Comparison of ENCODE assay signal across 1 cellular context in the genomic region with DNA sequence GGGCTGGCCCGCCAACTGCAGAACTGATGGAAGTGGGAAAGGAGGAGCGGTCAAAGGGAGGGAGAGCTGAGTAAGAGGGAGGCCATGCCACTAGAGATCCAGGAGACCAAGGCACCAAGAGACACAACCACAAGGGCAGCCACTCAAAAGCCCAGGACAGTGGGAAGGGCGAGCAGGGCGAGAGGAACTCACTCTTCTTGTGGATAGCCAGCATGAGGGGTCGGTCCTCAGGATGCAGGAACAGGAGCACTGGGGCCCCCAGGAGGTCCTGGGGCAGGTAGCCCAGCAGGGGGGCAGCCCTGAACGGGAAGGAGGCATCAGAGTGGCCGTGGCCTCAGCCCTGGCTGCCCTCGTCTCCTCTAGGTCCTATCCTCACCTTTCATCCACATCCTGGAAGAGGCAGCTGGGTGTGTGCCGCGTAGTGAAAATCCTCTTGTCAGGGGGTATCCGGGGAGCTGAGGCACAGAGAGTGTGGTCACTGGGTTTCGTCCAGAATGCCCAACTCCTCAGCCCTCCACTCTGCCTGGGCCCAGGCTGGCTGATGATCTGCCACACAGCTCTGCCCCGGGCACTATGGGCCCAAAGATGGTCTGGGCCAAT.
TF ChIP-seq lines count a peak whose summit lies in the region.

No MANE protein-coding gene starts in this region.

TF ChIP-seq in H1, 55 proteins besides CTCF, POLR2A, EP300 and RAD21:
- TF ChIP-seq SP1 (IDR thresholded peaks at IDR 0.05; ENCODE audit: low read depth, low read length) (no peak), CTBP2 (IDR thresholded peaks at IDR 0.05; ENCODE audit: borderline replicate concordance, insufficient read depth, insufficient read length, low read length) (no peak), RFX5 (IDR thresholded peaks at IDR 0.05; ENCODE audit: borderline replicate concordance, low read depth, low read length) (no peak), HDAC6 (IDR thresholded peaks at IDR 0.05; ENCODE audit: low read depth, low read length) (no peak), JUND (IDR thresholded peaks at IDR 0.05; ENCODE audit: low read length) (no peak), KDM5A (IDR thresholded peaks at IDR 0.05; ENCODE audit: low read length) (no peak), GTF2F1 (IDR thresholded peaks at IDR 0.05; ENCODE audit: borderline replicate concordance, low read depth, low read length) (no peak), EGR1 (IDR thresholded peaks at IDR 0.05; ENCODE audit: borderline replicate concordance, low read depth, low read length) (no peak), ZNF274 (IDR thresholded peaks at IDR 0.05; ENCODE audit: borderline replicate concordance, extremely low read depth, low read length) (no peak), SUZ12 (IDR thresholded peaks at IDR 0.05; ENCODE audit: low read length) (no peak), TCF12 (IDR thresholded peaks at IDR 0.05; ENCODE audit: low read depth, low read length) (no peak), RBBP5 (IDR thresholded peaks at IDR 0.05; ENCODE audit: borderline replicate concordance, low read depth, low read length) (no peak)
- TF ChIP-seq, protein P1, sequence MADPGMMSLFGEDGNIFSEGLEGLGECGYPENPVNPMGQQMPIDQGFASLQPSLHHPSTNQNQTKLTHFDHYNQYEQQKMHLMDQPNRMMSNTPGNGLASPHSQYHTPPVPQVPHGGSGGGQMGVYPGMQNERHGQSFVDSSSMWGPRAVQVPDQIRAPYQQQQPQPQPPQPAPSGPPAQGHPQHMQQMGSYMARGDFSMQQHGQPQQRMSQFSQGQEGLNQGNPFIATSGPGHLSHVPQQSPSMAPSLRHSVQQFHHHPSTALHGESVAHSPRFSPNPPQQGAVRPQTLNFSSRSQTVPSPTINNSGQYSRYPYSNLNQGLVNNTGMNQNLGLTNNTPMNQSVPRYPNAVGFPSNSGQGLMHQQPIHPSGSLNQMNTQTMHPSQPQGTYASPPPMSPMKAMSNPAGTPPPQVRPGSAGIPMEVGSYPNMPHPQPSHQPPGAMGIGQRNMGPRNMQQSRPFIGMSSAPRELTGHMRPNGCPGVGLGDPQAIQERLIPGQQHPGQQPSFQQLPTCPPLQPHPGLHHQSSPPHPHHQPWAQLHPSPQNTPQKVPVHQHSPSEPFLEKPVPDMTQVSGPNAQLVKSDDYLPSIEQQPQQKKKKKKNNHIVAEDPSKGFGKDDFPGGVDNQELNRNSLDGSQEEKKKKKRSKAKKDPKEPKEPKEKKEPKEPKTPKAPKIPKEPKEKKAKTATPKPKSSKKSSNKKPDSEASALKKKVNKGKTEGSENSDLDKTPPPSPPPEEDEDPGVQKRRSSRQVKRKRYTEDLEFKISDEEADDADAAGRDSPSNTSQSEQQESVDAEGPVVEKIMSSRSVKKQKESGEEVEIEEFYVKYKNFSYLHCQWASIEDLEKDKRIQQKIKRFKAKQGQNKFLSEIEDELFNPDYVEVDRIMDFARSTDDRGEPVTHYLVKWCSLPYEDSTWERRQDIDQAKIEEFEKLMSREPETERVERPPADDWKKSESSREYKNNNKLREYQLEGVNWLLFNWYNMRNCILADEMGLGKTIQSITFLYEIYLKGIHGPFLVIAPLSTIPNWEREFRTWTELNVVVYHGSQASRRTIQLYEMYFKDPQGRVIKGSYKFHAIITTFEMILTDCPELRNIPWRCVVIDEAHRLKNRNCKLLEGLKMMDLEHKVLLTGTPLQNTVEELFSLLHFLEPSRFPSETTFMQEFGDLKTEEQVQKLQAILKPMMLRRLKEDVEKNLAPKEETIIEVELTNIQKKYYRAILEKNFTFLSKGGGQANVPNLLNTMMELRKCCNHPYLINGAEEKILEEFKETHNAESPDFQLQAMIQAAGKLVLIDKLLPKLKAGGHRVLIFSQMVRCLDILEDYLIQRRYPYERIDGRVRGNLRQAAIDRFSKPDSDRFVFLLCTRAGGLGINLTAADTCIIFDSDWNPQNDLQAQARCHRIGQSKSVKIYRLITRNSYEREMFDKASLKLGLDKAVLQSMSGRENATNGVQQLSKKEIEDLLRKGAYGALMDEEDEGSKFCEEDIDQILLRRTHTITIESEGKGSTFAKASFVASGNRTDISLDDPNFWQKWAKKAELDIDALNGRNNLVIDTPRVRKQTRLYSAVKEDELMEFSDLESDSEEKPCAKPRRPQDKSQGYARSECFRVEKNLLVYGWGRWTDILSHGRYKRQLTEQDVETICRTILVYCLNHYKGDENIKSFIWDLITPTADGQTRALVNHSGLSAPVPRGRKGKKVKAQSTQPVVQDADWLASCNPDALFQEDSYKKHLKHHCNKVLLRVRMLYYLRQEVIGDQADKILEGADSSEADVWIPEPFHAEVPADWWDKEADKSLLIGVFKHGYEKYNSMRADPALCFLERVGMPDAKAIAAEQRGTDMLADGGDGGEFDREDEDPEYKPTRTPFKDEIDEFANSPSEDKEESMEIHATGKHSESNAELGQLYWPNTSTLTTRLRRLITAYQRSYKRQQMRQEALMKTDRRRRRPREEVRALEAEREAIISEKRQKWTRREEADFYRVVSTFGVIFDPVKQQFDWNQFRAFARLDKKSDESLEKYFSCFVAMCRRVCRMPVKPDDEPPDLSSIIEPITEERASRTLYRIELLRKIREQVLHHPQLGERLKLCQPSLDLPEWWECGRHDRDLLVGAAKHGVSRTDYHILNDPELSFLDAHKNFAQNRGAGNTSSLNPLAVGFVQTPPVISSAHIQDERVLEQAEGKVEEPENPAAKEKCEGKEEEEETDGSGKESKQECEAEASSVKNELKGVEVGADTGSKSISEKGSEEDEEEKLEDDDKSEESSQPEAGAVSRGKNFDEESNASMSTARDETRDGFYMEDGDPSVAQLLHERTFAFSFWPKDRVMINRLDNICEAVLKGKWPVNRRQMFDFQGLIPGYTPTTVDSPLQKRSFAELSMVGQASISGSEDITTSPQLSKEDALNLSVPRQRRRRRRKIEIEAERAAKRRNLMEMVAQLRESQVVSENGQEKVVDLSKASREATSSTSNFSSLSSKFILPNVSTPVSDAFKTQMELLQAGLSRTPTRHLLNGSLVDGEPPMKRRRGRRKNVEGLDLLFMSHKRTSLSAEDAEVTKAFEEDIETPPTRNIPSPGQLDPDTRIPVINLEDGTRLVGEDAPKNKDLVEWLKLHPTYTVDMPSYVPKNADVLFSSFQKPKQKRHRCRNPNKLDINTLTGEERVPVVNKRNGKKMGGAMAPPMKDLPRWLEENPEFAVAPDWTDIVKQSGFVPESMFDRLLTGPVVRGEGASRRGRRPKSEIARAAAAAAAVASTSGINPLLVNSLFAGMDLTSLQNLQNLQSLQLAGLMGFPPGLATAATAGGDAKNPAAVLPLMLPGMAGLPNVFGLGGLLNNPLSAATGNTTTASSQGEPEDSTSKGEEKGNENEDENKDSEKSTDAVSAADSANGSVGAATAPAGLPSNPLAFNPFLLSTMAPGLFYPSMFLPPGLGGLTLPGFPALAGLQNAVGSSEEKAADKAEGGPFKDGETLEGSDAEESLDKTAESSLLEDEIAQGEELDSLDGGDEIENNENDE (IDR thresholded peaks at IDR 0.05; ENCODE audit: insufficient replicate concordance, low read length), result no peak
TF ChIP-seq in H1: peak in this region for 0.
